In the genomic region with DNA sequence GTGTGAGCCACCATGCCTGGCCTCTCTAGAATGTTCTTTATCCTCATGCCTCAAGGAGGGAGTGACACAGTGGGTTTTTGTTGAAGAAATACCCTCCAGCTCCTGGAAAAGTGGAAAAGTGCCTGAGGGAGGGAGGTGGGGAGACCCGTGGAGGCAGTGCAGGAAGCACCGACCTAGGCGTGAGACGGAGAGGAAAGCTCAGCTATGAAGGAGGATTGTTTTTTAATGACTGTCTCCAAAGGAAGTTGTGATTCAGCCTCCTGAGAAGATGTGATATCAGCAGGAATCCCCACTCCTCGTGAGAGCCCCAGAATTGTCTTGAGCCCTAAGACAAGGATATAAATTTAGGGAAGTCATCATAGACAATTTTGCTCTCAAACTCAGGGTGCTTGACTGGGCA, we compare ENCODE assay signal across 19 cellular contexts. TPM values are rescaled to one million over a fixed set of nuclear protein-coding genes. Genes with fewer than 3 reads are reported as not detected.
A peak's percentile ranks its signal among the peaks of the same experiment; 100 is the strongest.
DNase-seq lines count a peak whose midpoint lies in the region; ATAC-seq and TF ChIP-seq lines count a peak whose summit lies in the region.
"Had no signal": no experiment of that assay in that cellular context is flagged by ENCODE, and none has a peak within 500 bp of the region (broad histone marks: within the 10 kb centered on the region; RNA-seq: fewer than 3 reads in every experiment).

No MANE protein-coding gene starts in this region.

- no peaks in the 10 kb centered on the region for H3K36me3 ChIP-seq in RWPE2 (ENCODE audit: low read depth)
- no peaks in the 10 kb centered on the region for H3K36me3 ChIP-seq in colonic mucosa
- H3K36me3 ChIP-seq: left lung had no signal

- TF ChIP-seq CTCF in 22Rv1 (IDR thresholded peaks at IDR 0.05), result no peak
- no peak for TF ChIP-seq CTCF in RWPE2 (IDR thresholded peaks at IDR 0.05; ENCODE audit: poor library complexity, severe bottlenecking)
- no peak for TF ChIP-seq CTCF in fibroblast of villous mesenchyme (IDR thresholded peaks at IDR 0.05; ENCODE audit: insufficient read depth, low read depth, low read length)
- no peak for TF ChIP-seq CTCF in colonic mucosa (IDR thresholded peaks at IDR 0.05)

- H3K27me3 ChIP-seq in RWPE2 (ENCODE audit: insufficient read depth, poor library complexity, severe bottlenecking) (no peaks in the 10 kb centered on the region), colonic mucosa (no peaks in the 10 kb centered on the region)
- H3K27me3 ChIP-seq: left lung had no signal

- peaks cover 10% of the 10 kb centered on the region for H3K4me1 ChIP-seq in RWPE2 (ENCODE audit: insufficient read depth, poor library complexity, severe bottlenecking)
- H3K4me1 ChIP-seq in colonic mucosa, result no peaks in the 10 kb centered on the region

- ATAC-seq in RWPE2 (ENCODE audit: low read depth) (peak; percentile 46), GM21723 (IDR thresholded peaks at IDR 0.05; ENCODE audit: unreplicated experiment) (no peak), HG03442 (IDR thresholded peaks at IDR 0.05; ENCODE audit: unreplicated experiment) (no peak)
- ATAC-seq: left lung had no signal

- H3K9me3 ChIP-seq in RWPE2 (ENCODE audit: severe bottlenecking) (no peaks in the 10 kb centered on the region), colonic mucosa (no peaks in the 10 kb centered on the region)
- H3K9me3 ChIP-seq: left lung had no signal

- intact Hi-C loops in colonic mucosa (cut with DNase I), result no loop called here

- no peak overlapping the region for H3K9ac ChIP-seq in colonic mucosa (ENCODE audit: low read depth in 2 of 2, low read length in 2 of 2)

- peak overlapping the region; percentile 78 for H3K27ac ChIP-seq in 22Rv1
- H3K27ac ChIP-seq in RWPE2 (ENCODE audit: poor library complexity, severe bottlenecking), result peak overlapping the region; percentile 0
- no peak overlapping the region for H3K27ac ChIP-seq in colonic mucosa
- H3K27ac ChIP-seq: HL-60, left lung had no signal

- peak; percentile 84 for DNase-seq in EL
- DNase-seq in RWPE2 (ENCODE audit: low spot score), result peak; percentile 56
- peak; percentile 21 for DNase-seq in fibroblast of villous mesenchyme (ENCODE audit: low read depth)
- no peak for DNase-seq in colonic mucosa
- no peak for DNase-seq in stimulated activated CD4-positive, alpha-beta T cell treated with anti-CD3 and anti-CD28 coated beads, Interleukin-1b, Interleukin-23, amount 100 ng/mL, for 48 hours
- DNase-seq: activated naive CD4-positive, alpha-beta T cell treated with Interleukin-2 at 50 U/mL for 16 hours; activated T-cell treated with anti-CD3 and anti-CD28 coated beads for 4 hours; anterior cingulate cortex; DMS79; glutamatergic neuron; left lung; MM.1S; NCI-H1436; NCI-H526 treated with DMSO at 0.1 percent for 48 hours; stimulated activated naive CD4-positive, alpha-beta T cell treated with Interleukin-2 at 50 U/mL for 16 hours had no signal

- no peak overlapping the region for H3K4me3 ChIP-seq in RWPE2 (ENCODE audit: severe bottlenecking)
- H3K4me3 ChIP-seq in fibroblast of villous mesenchyme (ENCODE audit: low read depth, low read length), result no peak overlapping the region
- no peak overlapping the region for H3K4me3 ChIP-seq in colonic mucosa
- H3K4me3 ChIP-seq: left lung had no signal

RNA-seq across cellular contexts. Expression of gene RPLP1, which starts 21.7 kb away (rescaled TPM):
- total RNA-seq in fibroblast of villous mesenchyme (73.8 and 79.6 TPM in 2 replicates), colonic mucosa (1,000 to 10,000 TPM; 1,531 to 1,739 TPM)

Comparison
In these comparisons a context has a peak if more than half of its experiments do, and no peak if none do; other contexts are left out.
1. DNase-seq: peak in EL (single experiment), RWPE2 (single experiment) and fibroblast of villous mesenchyme (single experiment); none in colonic mucosa (single experiment) and stimulated activated CD4-positive, alpha-beta T cell treated with anti-CD3 and anti-CD28 coated beads, Interleukin-1b, Interleukin-23, amount 100 ng/mL, for 48 hours (single experiment).
2. RNA of gene RPLP1, which starts 21.7 kb away (total RNA-seq): 1,531 to 1,739 TPM in colonic mucosa; 73.8 to 79.6 TPM in fibroblast of villous mesenchyme; every median in the first group is over 10 times any median in the second.